9 cellular contexts compared by ENCODE assay signal in the genomic region with DNA sequence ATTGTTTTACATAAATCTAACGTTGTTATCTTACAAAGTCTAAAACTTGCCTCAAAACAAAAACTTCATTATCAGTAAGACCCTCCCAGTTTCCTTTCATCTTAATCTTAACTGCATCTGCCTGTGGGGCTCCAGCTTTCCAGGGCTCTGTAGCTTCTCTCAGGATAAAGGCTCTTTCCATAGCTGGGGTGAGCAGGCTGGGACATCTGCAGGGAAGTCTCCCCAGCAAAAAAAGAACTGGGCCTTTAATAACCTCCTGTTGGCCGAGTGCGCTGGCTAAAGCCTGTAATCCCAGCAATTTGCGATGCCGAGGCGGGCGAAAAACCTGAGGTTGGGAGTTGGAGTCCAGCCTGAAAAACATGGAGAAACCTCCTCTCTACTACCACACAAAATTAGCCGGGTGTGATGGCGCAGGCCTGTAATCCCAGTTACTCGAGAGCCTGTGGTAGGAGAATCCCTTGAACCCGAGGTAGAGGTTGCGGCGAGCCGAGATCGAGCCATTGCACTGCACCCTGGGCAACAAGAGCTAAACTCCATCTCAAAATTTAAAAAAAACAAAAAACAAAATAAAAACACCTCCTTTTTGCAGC.
DNase-seq lines count a peak whose midpoint lies in the region; ATAC-seq and TF ChIP-seq lines count a peak whose summit lies in the region.
"Had no signal": no experiment of that assay in that cellular context is flagged by ENCODE, and none has a peak within 500 bp of the region (broad histone marks: within the 10 kb centered on the region; RNA-seq: fewer than 3 reads in every experiment).

No MANE protein-coding gene starts in this region.

- H3K4me3 ChIP-seq in CD8-positive, alpha-beta T cell (ENCODE audit: low read depth, low read length), result peak overlapping the region; percentile 52
- H3K4me3 ChIP-seq in psoas muscle, result peak overlapping the region; percentile 66

- DNase-seq in CD8-positive, alpha-beta T cell, result no peak
- DNase-seq in activated CD8-positive, alpha-beta T cell treated with anti-CD3 and anti-CD28 coated beads for 36 hours, result no peak
- DNase-seq in glutamatergic neuron (peak; percentile 19), psoas muscle (peak in 1 of 2 donors; percentile 48), GM13977 (ENCODE audit: low spot score) (no peak), UCSD-AML1 (lab: John Stamatoyannopoulos, UW; ENCODE audit: unreplicated experiment) (no peak)
- DNase-seq: NCI-H446 had no signal

- H3K36me3 ChIP-seq in CD8-positive, alpha-beta T cell (ENCODE audit: insufficient read depth, low read length), result no peaks in the 10 kb centered on the region
- no peaks in the 10 kb centered on the region for H3K36me3 ChIP-seq in psoas muscle (ENCODE audit: insufficient read depth in 1 of 2, low read depth in 1 of 2)

- TF ChIP-seq CTCF in CD8-positive, alpha-beta T cell (IDR thresholded peaks at IDR 0.05), result no peak
- no peak for TF ChIP-seq CTCF in activated CD8-positive, alpha-beta T cell treated with anti-CD3 and anti-CD28 coated beads for 36 hours (IDR thresholded peaks at IDR 0.05)
- TF ChIP-seq CTCF in glutamatergic neuron (IDR thresholded peaks at IDR 0.05; ENCODE audit: partially characterized antibody, unreplicated experiment), result no peak
- no peak for TF ChIP-seq CTCF in psoas muscle (IDR thresholded peaks at IDR 0.05)
- no peak for TF ChIP-seq CTCF in GM13977 (IDR thresholded peaks at IDR 0.05; ENCODE audit: extremely low read depth, insufficient read depth, missing control alignments)

- CTCF ChIA-PET in CD8-positive, alpha-beta T cell (lab: Charles Lee), result interaction anchor here (0.6 to 1.2 kb wide), 2 partner anchors 8 to 609 kb away, joined by 3 to 5 read pairs; no protein-coding TSS in a partner anchor
- CTCF ChIA-PET in activated CD8-positive, alpha-beta T cell treated with anti-CD3 and anti-CD28 coated beads for 36 hours (lab: Charles Lee), result no interaction called here

- no peaks in the 10 kb centered on the region for H3K9me3 Mint-ChIP-seq in CD8-positive, alpha-beta T cell
- H3K9me3 Mint-ChIP-seq in activated CD8-positive, alpha-beta T cell treated with anti-CD3 and anti-CD28 coated beads for 36 hours, result no peaks in the 10 kb centered on the region
- H3K9me3 Mint-ChIP-seq in glutamatergic neuron (ENCODE audit: unreplicated experiment), result peaks cover 17% of the 10 kb centered on the region

- H3K27me3 ChIP-seq in CD8-positive, alpha-beta T cell (ENCODE audit: insufficient read depth, low read length), result no peaks in the 10 kb centered on the region
- H3K27me3 ChIP-seq in psoas muscle (ENCODE audit: insufficient read depth in 3 of 3, low read length in 2 of 3), result peaks cover 0 to 9% (median 3%) of the 10 kb centered on the region in 3 donors

- no peaks in the 10 kb centered on the region for H3K4me1 ChIP-seq in CD8-positive, alpha-beta T cell (ENCODE audit: insufficient read depth, low read length)
- no peaks in the 10 kb centered on the region for H3K4me1 ChIP-seq in psoas muscle

- no peaks in the 10 kb centered on the region for H3K27me3 Mint-ChIP-seq in CD8-positive, alpha-beta T cell (ENCODE audit: low read depth)
- no peaks in the 10 kb centered on the region for H3K27me3 Mint-ChIP-seq in activated CD8-positive, alpha-beta T cell treated with anti-CD3 and anti-CD28 coated beads for 36 hours
- H3K27me3 Mint-ChIP-seq in glutamatergic neuron (ENCODE audit: unreplicated experiment), result peaks cover 11% of the 10 kb centered on the region

- H3K27ac Mint-ChIP-seq in CD8-positive, alpha-beta T cell, result no peak overlapping the region
- no peak overlapping the region for H3K27ac Mint-ChIP-seq in activated CD8-positive, alpha-beta T cell treated with anti-CD3 and anti-CD28 coated beads for 36 hours
- peak overlapping the region; percentile 100 for H3K27ac Mint-ChIP-seq in glutamatergic neuron (ENCODE audit: unreplicated experiment)

- intact Hi-C loops in CD8-positive, alpha-beta T cell (cut with DNase I, micrococcal nuclease), result loop anchor here in 1 of 2 experiments (10.0 kb wide), 2 partner anchors 142 to 258 kb away; a partner anchor contains a TSS
- intact Hi-C loops in activated CD8-positive, alpha-beta T cell treated with anti-CD3 and anti-CD28 coated beads for 36 hours (cut with micrococcal nuclease), result no loop called here
- intact Hi-C loops in psoas muscle (cut with DNase I), result no loop called here

- peaks cover 8% of the 10 kb centered on the region for H3K4me1 Mint-ChIP-seq in CD8-positive, alpha-beta T cell (ENCODE audit: low read depth)
- peaks cover 16% of the 10 kb centered on the region for H3K4me1 Mint-ChIP-seq in activated CD8-positive, alpha-beta T cell treated with anti-CD3 and anti-CD28 coated beads for 36 hours (ENCODE audit: low read depth)
- H3K4me1 Mint-ChIP-seq in glutamatergic neuron (ENCODE audit: low read depth, unreplicated experiment), result peaks cover 11% of the 10 kb centered on the region

- H3K27ac ChIP-seq in CD8-positive, alpha-beta T cell (ENCODE audit: low read depth, low read length), result no peak overlapping the region
- H3K27ac ChIP-seq in psoas muscle, result peak overlapping the region; percentile 63

- ATAC-seq in CD8-positive, alpha-beta T cell, result no peak
- no peak for ATAC-seq in activated CD8-positive, alpha-beta T cell treated with anti-CD3 and anti-CD28 coated beads for 36 hours
- ATAC-seq in psoas muscle (no peak), GM21447 (IDR thresholded peaks at IDR 0.05; ENCODE audit: unreplicated experiment) (no peak)
- no peak for ATAC-seq in activated CD4-positive, CD25-positive, alpha-beta regulatory T cell treated with anti-CD3 and anti-CD28 coated beads, Interleukin-2, amount 50 U/mL, for 24 hours

- POLR2A ChIA-PET in CD8-positive, alpha-beta T cell (lab: Charles Lee), result interaction anchor here (0.6 to 1.0 kb wide), 2 partner anchors 906 to 915 kb away, joined by 3 to 6 read pairs; no protein-coding TSS in a partner anchor
- POLR2A ChIA-PET in activated CD8-positive, alpha-beta T cell treated with anti-CD3 and anti-CD28 coated beads for 36 hours (lab: Charles Lee), result interaction anchor here (0.7 to 2.5 kb wide), 2 partner anchors 143 to 1290 kb away, joined by 3 to 18 read pairs; a partner anchor contains a TSS

- WGBS in psoas muscle, 3 donors, result 37 to 54% (median 52%) methylated on average over 15 of the region's 15 CpGs

- peaks cover 13% of the 10 kb centered on the region for H3K36me3 Mint-ChIP-seq in CD8-positive, alpha-beta T cell
- peaks cover 40% of the 10 kb centered on the region for H3K36me3 Mint-ChIP-seq in activated CD8-positive, alpha-beta T cell treated with anti-CD3 and anti-CD28 coated beads for 36 hours (ENCODE audit: low read depth)
- peaks cover 11% of the 10 kb centered on the region for H3K36me3 Mint-ChIP-seq in glutamatergic neuron (ENCODE audit: unreplicated experiment)

- in situ Hi-C loops in GM13977 (cut with MboI; ENCODE audit: low pct_unique_long_range_greater_than_20kb, low sequenced_read_pairs, unreplicated experiment), result no loop called here

- H3K9me3 ChIP-seq in CD8-positive, alpha-beta T cell (ENCODE audit: low read length), result no peaks in the 10 kb centered on the region
- H3K9me3 ChIP-seq in psoas muscle, result peaks cover 6% of the 10 kb centered on the region

- H3K4me3 Mint-ChIP-seq in CD8-positive, alpha-beta T cell, result peak overlapping the region; percentile 97
- H3K4me3 Mint-ChIP-seq in activated CD8-positive, alpha-beta T cell treated with anti-CD3 and anti-CD28 coated beads for 36 hours, result peak overlapping the region; percentile 99
- peak overlapping the region; percentile 99 for H3K4me3 Mint-ChIP-seq in glutamatergic neuron (ENCODE audit: unreplicated experiment)
